Comparison of ENCODE assay signal across 8 cellular contexts in the genomic region with DNA sequence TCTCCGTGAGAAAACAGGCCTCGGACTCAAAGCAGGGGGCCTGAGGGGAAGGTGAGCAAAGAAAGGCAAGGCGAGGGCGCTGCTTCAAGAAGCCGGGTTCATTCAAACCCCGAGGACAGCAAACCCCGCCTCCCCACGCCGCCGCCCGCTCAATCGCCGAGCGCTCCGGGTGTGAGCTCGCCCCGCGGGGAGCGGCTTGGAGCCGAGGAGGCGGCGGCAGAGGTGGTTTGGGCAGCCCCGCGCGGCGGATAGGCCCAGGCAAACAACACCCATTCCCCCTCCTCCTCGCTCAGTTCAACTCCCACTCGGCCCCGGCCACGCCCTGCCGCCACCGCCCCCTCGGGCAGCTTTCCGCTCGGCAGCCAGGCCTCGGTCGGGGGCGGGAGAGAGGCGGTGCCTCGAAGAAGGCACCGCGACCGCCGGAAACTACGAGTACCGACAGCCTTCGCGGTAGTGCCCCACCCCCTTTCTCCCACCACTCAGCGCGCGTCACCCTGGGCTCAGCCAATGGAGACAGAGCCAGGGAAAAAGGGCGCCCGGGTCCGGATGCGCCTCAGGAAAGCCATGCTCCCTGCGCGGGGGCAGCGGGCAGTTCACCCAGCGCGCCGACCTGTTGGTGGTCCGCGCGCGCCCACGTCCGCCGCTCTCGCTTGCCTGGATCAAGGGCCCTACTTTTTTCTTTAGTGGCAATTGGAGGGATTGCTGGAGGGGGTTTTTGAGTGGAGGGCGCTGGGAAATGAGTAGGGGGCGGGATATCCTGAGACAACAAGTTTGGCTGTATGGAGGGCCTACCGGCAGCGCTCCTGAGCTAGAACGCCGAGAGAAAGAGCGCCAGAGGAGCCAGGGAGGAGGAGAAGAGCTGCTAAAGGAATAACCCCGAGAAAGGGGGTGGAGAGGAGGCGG.
A peak's percentile ranks its signal among the peaks of the same experiment; 100 is the strongest.
DNase-seq lines count a peak whose midpoint lies in the region; ATAC-seq and TF ChIP-seq lines count a peak whose summit lies in the region.

No MANE protein-coding gene starts in this region.

- H2AFZ ChIP-seq in OCI-LY1 (ENCODE audit: low read length): peak overlapping the region; percentile 49; the same call in 1 of the 2 replicates

- H3K9me2 ChIP-seq in OCI-LY1 (ENCODE audit: low read depth, low read length): no peaks in the 10 kb centered on the region

- peak overlapping the region; percentile 81 for H3K27ac ChIP-seq in OCI-LY1 (ENCODE audit: low read depth, low read length, poor library complexity, severe bottlenecking)

- H3K9me3 ChIP-seq in OCI-LY1 (ENCODE audit: low read length): no peaks in the 10 kb centered on the region

- H3K27me3 ChIP-seq in OCI-LY1 (ENCODE audit: insufficient read depth, low read length): no peaks in the 10 kb centered on the region

- no peaks in the 10 kb centered on the region; the same call in 1 of the 2 replicates for H3K36me3 ChIP-seq in OCI-LY1 (ENCODE audit: insufficient read depth, low read length)

- peaks cover 44% of the 10 kb centered on the region for H3K4me1 ChIP-seq in OCI-LY1 (ENCODE audit: insufficient read depth, low read length, severe bottlenecking)

- peak overlapping the region; percentile 72 for H3K4me3 ChIP-seq in OCI-LY1 (ENCODE audit: low read depth, low read length, poor library complexity, severe bottlenecking)

- peak; percentile 80 for ATAC-seq in GM21526 (IDR thresholded peaks at IDR 0.05; ENCODE audit: low FRiP score, unreplicated experiment)

- no peaks in the 10 kb centered on the region for H3F3A ChIP-seq in OCI-LY1 (ENCODE audit: insufficient read depth, low read length)

- H4K20me1 ChIP-seq in OCI-LY1 (ENCODE audit: insufficient read depth, low read length): no peaks in the 10 kb centered on the region

- H3K9ac ChIP-seq in OCI-LY1 (ENCODE audit: low read length): peak overlapping the region; percentile 80

- no peak; the same call in 1 of the 2 replicates for TF ChIP-seq CTCF in OCI-LY1 (IDR thresholded peaks at IDR 0.05; ENCODE audit: low read length)

- H3K79me2 ChIP-seq in OCI-LY1 (ENCODE audit: insufficient read depth, low read length): peaks cover 13% of the 10 kb centered on the region

- peak overlapping the region; percentile 84 for H3K4me2 ChIP-seq in OCI-LY1 (ENCODE audit: low read length)

- DNase-seq in DMS 273 (lab: John Stamatoyannopoulos, UW; ENCODE audit: unreplicated experiment) (peak; percentile 100), HuH-7 (ENCODE audit: low spot score) (peak; percentile 97), activated T-cell treated with anti-CD3 and anti-CD28 coated beads for 1 hour (ENCODE audit: low read depth) (peak; percentile 98), epidermal melanocyte (ENCODE audit: insufficient read length, low spot score) (peak; percentile 95), middle frontal gyrus (ENCODE audit: extremely low spot score, low spot score) (peak; percentile 94)
- DNase-seq in stimulated activated CD8-positive, alpha-beta memory T cell treated with anti-CD3 and anti-CD28 coated beads, Interleukin-2, amount 100 ng/mL, for 1 hour (ENCODE audit: low read depth in 2 of 2): peak; percentile 97 to 99

Comparison
In these comparisons a context has a peak if more than half of its experiments do, and no peak if none do; other contexts are left out.
1. Peak in every context shown above with its lines: DNase-seq, ATAC-seq, H3K4me3 ChIP-seq and H3K27ac ChIP-seq.